ENCODE assay signal across 7 cellular contexts in the genomic region with DNA sequence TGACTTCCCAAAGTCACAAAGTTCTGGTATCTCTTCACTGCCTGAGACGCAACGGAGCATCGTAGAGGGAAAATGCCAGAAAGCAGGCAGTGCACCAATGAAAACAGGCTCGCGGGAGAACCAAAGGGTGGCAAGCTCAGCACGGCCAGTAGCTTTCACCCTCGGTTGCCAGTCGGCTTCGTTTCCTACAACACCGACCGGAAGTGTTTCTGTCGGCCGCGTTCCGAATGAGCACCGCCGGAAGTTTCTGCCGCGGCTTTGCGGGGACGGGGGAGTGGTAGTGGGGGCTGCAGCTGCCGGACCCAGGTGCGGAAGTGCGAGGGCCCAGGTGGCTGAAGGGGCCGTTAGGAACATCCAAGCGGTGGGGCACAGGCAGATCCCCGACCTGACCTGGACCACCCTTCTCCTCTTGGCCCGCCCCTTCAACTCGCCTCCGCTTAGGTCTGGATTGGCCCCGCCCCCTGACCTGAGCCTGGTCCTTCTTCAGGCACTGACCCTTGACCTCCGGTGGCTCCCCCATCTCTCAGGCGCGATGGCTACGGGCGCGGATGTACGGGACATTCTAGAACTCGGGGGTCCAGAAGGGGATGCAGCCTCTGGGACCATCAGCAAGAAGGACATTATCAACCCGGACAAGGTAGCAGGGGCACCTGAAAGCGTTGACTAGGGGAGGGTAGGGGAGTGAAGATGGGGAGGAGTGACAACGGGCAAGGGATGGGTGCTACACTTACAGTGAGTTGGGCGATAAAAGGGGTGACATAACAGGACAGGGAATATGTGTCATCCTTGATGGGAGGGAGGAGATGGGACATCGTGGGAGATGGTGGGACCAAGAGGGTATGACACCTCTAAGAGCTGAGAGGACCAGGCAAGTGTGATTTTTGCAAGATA. TPM values are rescaled to one million over a fixed set of nuclear protein-coding genes. Genes with fewer than 3 reads are reported as not detected.
DNase-seq lines count a peak whose midpoint lies in the region; ATAC-seq and TF ChIP-seq lines count a peak whose summit lies in the region.

Gene DMAP1 (plus strand): TSS at position 250 of the 891 bp plus-strand sequence. CDS start 283 bp downstream, at position 533.

- no peaks in the 10 kb centered on the region for H3K27me3 Mint-ChIP-seq in activated B cell treated with CpG ODN at 0.5 μM for 24 hours

- peak; percentile 88 for DNase-seq in NCI-H2227 treated with DMSO at 0.1 percent for 48 hours (lab: John Stamatoyannopoulos, UW)
- DNase-seq in activated B cell treated with CpG ODN at 0.5 μM for 24 hours = peak; percentile 87
- peak; percentile 26 to 95 (median 85) for DNase-seq in caudate nucleus (lab: John Stamatoyannopoulos, UW)
- peak; percentile 93 for DNase-seq in inferior parietal cortex (ENCODE audit: extremely low spot score)
- peak; percentile 94 for DNase-seq in spleen

- peak within 1 kb of the TSS; percentile 95 for H3K4me3 Mint-ChIP-seq in activated B cell treated with CpG ODN at 0.5 μM for 24 hours

- intact Hi-C loops in activated B cell treated with CpG ODN at 0.5 μM for 24 hours (cut with micrococcal nuclease) (loop anchor here (1.0 to 10.0 kb wide), 4 partner anchors 142 to 506 kb away; partner anchors contain the start of genes ARMH1, ATP6V0B, B4GALT2 and DPH2), spleen (cut with DNase I; ENCODE audit: low total_unique reads) (no loop called here)

- no peaks in the 10 kb centered on the region for H3K27me3 ChIP-seq in spleen (replicated peaks in 1 of 7)

- no peaks in the 10 kb centered on the region for H3K9me3 ChIP-seq in spleen

- H3K36me3 Mint-ChIP-seq in activated B cell treated with CpG ODN at 0.5 μM for 24 hours (ENCODE audit: low read depth) = peaks cover 37% of the 10 kb centered on the region

- peaks cover 0 to 41% (median 25%) of the 10 kb centered on the region in 6 donors for H3K36me3 ChIP-seq in spleen

- peak within 1 kb of the TSS; percentile 89 for H3K27ac ChIP-seq in caudate nucleus (ENCODE audit: low read depth, low read length)
- H3K27ac ChIP-seq in spleen = peak within 1 kb of the TSS; percentile 67 to 92 (median 84)

- H3K27ac Mint-ChIP-seq in activated B cell treated with CpG ODN at 0.5 μM for 24 hours = peak within 1 kb of the TSS; percentile 91

- CTCF ChIA-PET in activated B cell treated with CpG ODN at 0.5 μM for 24 hours (lab: Charles Lee) = interaction anchor here (1.5 kb wide), 1 partner anchor 102 kb away, joined by 3 read pairs; no protein-coding TSS in a partner anchor

- POLR2A ChIA-PET in activated B cell treated with CpG ODN at 0.5 μM for 24 hours (lab: Charles Lee) = interaction anchor here (0.6 to 1.6 kb wide), 6 partner anchors 41 to 461 kb away, joined by 3 to 10 read pairs (median 4); partner anchors contain the start of genes ARMH1, ATP6V0B, IPO13 and SLC6A9

- H3K4me1 Mint-ChIP-seq in activated B cell treated with CpG ODN at 0.5 μM for 24 hours = peaks cover 38% of the 10 kb centered on the region

- peak within 1 kb of the TSS; percentile 69 to 97 (median 86) for H3K4me3 ChIP-seq in spleen

- H3K9me3 Mint-ChIP-seq in activated B cell treated with CpG ODN at 0.5 μM for 24 hours = no peaks in the 10 kb centered on the region

- peaks cover 12 to 46% (median 29%) of the 10 kb centered on the region in 6 donors for H3K4me1 ChIP-seq in spleen

- TF ChIP-seq POLR2A in spleen (IDR thresholded peaks at IDR 0.05) = peak in 1 of 3 donors; percentile 98

- WGBS in spleen, 5 donors = 0 to 1% (median 1%) methylated on average over 36 to 44 of the region's 44 CpGs

- ATAC-seq in GM18861 (IDR thresholded peaks at IDR 0.05; ENCODE audit: unreplicated experiment) (peak; percentile 36), HG03103 (IDR thresholded peaks at IDR 0.05; ENCODE audit: low read depth, unreplicated experiment) (peak; percentile 56), activated B cell treated with CpG ODN at 0.5 μM for 24 hours (ENCODE audit: low read depth) (peak; percentile 83)

- TF ChIP-seq CTCF in activated B cell treated with CpG ODN at 0.5 μM for 24 hours (IDR thresholded peaks at IDR 0.05) (no peak), spleen (IDR thresholded peaks at IDR 0.05 in 8 of 11, conservative IDR thresholded peaks at IDR 0.05 in 3 of 11) (peak in 3 of 11 experiments; percentile 13 to 28 (median 14))

RNA-seq across cellular contexts. Expression of gene DMAP1, which starts in this region (rescaled TPM):
- 59.6 and 64.7 TPM in 2 replicates for total RNA-seq in activated B cell treated with CpG ODN at 0.5 μM for 24 hours
- 10 to 100 TPM; 37.8 to 57.2 (median 46.7) TPM for total RNA-seq in spleen
- 10 to 100 TPM; 39.7 to 84.6 (median 68.1) TPM for polyA plus RNA-seq in spleen

Comparison
In these comparisons a context has a peak if more than half of its experiments do, and no peak if none do; other contexts are left out.
1. Peak in every context shown above with its lines: DNase-seq, ATAC-seq, H3K4me3 ChIP-seq and H3K27ac ChIP-seq.